Comparison of ENCODE assay signal across 8 cellular contexts in the genomic region with DNA sequence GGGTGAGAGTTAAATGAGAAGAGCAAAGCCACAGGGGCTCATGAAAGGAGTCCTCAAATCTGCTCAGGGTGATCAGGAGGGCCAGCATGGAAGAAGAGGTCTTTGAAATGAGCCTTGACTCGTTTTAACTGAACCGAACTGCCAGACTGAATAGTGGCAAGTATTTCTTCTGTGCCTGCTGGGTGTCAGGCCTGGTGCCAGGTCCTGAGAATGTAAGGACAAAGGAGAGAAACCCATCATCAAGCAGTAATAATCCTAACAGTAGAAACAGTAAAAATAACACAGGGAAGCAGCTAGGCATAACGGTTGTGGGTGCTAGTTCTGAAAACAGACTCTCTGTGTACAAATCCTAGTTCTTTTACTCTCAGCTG. TPM values are rescaled to one million over a fixed set of nuclear protein-coding genes. Genes with fewer than 3 reads are reported as not detected.
DNase-seq lines count a peak whose midpoint lies in the region; ATAC-seq and TF ChIP-seq lines count a peak whose summit lies in the region.

No MANE protein-coding gene starts in this region.

- H3K9me3 Mint-ChIP-seq in stimulated activated effector memory CD8-positive, alpha-beta T cell treated with anti-CD3 and anti-CD28 coated beads, Interleukin-12 subunit alpha, Interleukin-12 subunit beta, amount 100 ng/mL, for 72 hours = no peaks in the 10 kb centered on the region

- peaks cover 29% of the 10 kb centered on the region for H3K4me1 ChIP-seq in KMS-11 (ENCODE audit: low read depth, poor library complexity, severe bottlenecking)
- peaks cover 0 to 39% of the 10 kb centered on the region in 2 donors for H3K4me1 ChIP-seq in right atrium auricular region

- H3K27me3 ChIP-seq in KMS-11 (ENCODE audit: insufficient read depth, low read depth) (no peaks in the 10 kb centered on the region), right atrium auricular region (no peaks in the 10 kb centered on the region)

- peak overlapping the region; percentile 63 for H3K27ac Mint-ChIP-seq in stimulated activated effector memory CD8-positive, alpha-beta T cell treated with anti-CD3 and anti-CD28 coated beads, Interleukin-12 subunit alpha, Interleukin-12 subunit beta, amount 100 ng/mL, for 72 hours

- no peaks in the 10 kb centered on the region for H3K9me3 ChIP-seq in right atrium auricular region

- H3K9ac ChIP-seq in KMS-11 = no peak overlapping the region

- peaks cover 29% of the 10 kb centered on the region for H3K4me1 Mint-ChIP-seq in stimulated activated effector memory CD8-positive, alpha-beta T cell treated with anti-CD3 and anti-CD28 coated beads, Interleukin-12 subunit alpha, Interleukin-12 subunit beta, amount 100 ng/mL, for 72 hours

- no peaks in the 10 kb centered on the region for H3K79me2 ChIP-seq in KMS-11 (ENCODE audit: insufficient read depth, low read depth)

- no peak for TF ChIP-seq CTCF in KMS-11 (conservative IDR thresholded peaks at IDR 0.05; ENCODE audit: low read depth, low read length)
- no peak for TF ChIP-seq CTCF in VCaP (conservative IDR thresholded peaks at IDR 0.05)
- TF ChIP-seq CTCF in right atrium auricular region (IDR thresholded peaks at IDR 0.05) = no peak

- H3K27ac ChIP-seq in KMS-11 = peak overlapping the region; percentile 20; the same call in 1 of the 2 replicates
- peak overlapping the region; percentile 59 for H3K27ac ChIP-seq in VCaP
- H3K27ac ChIP-seq in right atrium auricular region = peak overlapping the region; percentile 45 to 64

- H3K36me3 Mint-ChIP-seq in stimulated activated effector memory CD8-positive, alpha-beta T cell treated with anti-CD3 and anti-CD28 coated beads, Interleukin-12 subunit alpha, Interleukin-12 subunit beta, amount 100 ng/mL, for 72 hours = no peaks in the 10 kb centered on the region

- H3K36me3 ChIP-seq in KMS-11 (ENCODE audit: insufficient read depth) (no peaks in the 10 kb centered on the region), right atrium auricular region (no peaks in the 10 kb centered on the region)

- H2AFZ ChIP-seq in KMS-11 (ENCODE audit: low read depth) = no peak overlapping the region

- H3K4me2 ChIP-seq in KMS-11 = peak overlapping the region; percentile 49; the same call in 1 of the 2 replicates

- no peaks in the 10 kb centered on the region for H4K20me1 ChIP-seq in KMS-11 (ENCODE audit: insufficient read depth)

- ATAC-seq in stimulated activated effector memory CD8-positive, alpha-beta T cell treated with anti-CD3 and anti-CD28 coated beads, Interleukin-12 subunit alpha, Interleukin-12 subunit beta, amount 100 ng/mL, for 72 hours = no peak
- no peak for ATAC-seq in HG02642 (IDR thresholded peaks at IDR 0.05; ENCODE audit: poor library complexity, unreplicated experiment)
- no peak for ATAC-seq in HG03039 (IDR thresholded peaks at IDR 0.05; ENCODE audit: unreplicated experiment)

- DNase-seq in right atrium auricular region (ENCODE audit: low spot score) (no peak), HCEC 1CT (no peak), mucosa of gallbladder (ENCODE audit: low spot score) (no peak)
- DNase-seq in stimulated activated effector memory CD8-positive, alpha-beta T cell treated with anti-CD3 and anti-CD28 coated beads, Interleukin-12 subunit alpha, Interleukin-12 subunit beta, amount 100 ng/mL, for 72 hours (ENCODE audit: low spot score in 2 of 2) = no peak

- H3K4me3 ChIP-seq in KMS-11 (IDR thresholded peaks at IDR 0.05; ENCODE audit: insufficient read depth, low read depth, low read length) (no peak overlapping the region), right atrium auricular region (no peak overlapping the region)

- no peak overlapping the region for H3K4me3 Mint-ChIP-seq in stimulated activated effector memory CD8-positive, alpha-beta T cell treated with anti-CD3 and anti-CD28 coated beads, Interleukin-12 subunit alpha, Interleukin-12 subunit beta, amount 100 ng/mL, for 72 hours

RNA-seq across cellular contexts. Expression of gene SMAD3, which starts 40.4 kb away (rescaled TPM):
- total RNA-seq in right atrium auricular region = 10 to 100 TPM; 20.8 to 37.8 TPM
- 59.0 TPM for total RNA-seq in mucosa of gallbladder
